ENCODE assay signal across 1 cellular context in the genomic region with DNA sequence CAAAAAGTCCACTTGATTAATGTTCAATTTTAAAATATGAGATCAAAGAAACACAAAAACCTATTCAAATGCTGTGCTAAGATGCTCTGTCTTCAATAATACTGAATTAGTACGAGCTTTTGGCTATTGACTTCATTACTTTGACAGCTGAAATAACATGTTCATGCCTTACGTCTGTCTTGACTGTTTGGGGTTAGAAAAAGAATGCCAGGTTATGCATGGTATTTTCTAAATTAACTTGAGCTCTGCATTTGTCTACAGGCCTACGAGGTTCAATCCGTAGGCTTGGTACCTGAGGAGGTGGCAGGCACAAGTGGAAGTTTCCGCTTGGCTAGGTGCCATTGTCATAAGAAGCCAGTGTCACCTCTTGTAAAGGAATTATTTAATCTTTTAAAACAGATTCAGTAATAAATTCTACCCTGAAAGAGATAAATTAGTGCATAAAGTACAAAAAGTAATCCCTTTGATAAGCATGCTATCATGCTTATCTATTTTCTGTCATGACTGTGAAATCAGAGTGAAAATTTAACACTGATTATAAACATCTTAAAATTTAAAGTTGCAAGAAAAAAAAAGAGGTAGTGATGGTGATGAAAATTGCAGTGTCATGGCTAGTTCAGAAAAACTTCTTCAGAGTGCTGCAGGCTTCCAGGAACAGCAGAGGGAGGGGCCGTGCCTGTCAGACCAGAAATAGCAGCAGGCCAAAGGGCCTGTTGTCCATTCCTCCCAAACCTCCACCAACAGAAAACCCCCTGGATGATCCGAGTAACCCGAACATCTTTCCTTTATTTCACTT.
TF ChIP-seq lines count a peak whose summit lies in the region.

No MANE protein-coding gene starts in this region.

TF ChIP-seq in K562, 482 proteins besides CTCF, POLR2A, EP300 and RAD21 (continued from another document and continues in another):
- TF ChIP-seq, protein P1, sequence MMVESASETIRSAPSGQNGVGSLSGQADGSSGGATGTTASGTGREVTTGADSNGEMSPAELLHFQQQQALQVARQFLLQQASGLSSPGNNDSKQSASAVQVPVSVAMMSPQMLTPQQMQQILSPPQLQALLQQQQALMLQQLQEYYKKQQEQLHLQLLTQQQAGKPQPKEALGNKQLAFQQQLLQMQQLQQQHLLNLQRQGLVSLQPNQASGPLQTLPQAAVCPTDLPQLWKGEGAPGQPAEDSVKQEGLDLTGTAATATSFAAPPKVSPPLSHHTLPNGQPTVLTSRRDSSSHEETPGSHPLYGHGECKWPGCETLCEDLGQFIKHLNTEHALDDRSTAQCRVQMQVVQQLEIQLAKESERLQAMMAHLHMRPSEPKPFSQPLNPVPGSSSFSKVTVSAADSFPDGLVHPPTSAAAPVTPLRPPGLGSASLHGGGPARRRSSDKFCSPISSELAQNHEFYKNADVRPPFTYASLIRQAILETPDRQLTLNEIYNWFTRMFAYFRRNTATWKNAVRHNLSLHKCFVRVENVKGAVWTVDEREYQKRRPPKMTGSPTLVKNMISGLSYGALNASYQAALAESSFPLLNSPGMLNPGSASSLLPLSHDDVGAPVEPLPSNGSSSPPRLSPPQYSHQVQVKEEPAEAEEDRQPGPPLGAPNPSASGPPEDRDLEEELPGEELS (CRISPR knock-in tag; IDR thresholded peaks at IDR 0.05; ENCODE audit: borderline replicate concordance), result no peak
- TF ChIP-seq FOSL1 (tag; conservative IDR thresholded peaks at IDR 0.05) (no peak), MXI1 (IDR thresholded peaks at IDR 0.05; ENCODE audit: low read depth, low read length) (no peak), MTA3 (IDR thresholded peaks at IDR 0.05; ENCODE audit: borderline replicate concordance) (no peak), HOXB6 (CRISPR knock-in tag; IDR thresholded peaks at IDR 0.05; ENCODE audit: borderline replicate concordance) (no peak), DPF2 (IDR thresholded peaks at IDR 0.05) (peak; percentile 70; the same call in 1 of the 2 replicates), NR1H2 (CRISPR knock-in tag; IDR thresholded peaks at IDR 0.05) (no peak), RB1 (IDR thresholded peaks at IDR 0.05; ENCODE audit: low read depth) (no peak), EP400 (IDR thresholded peaks at IDR 0.05) (peak; percentile 32; the same call in 1 of the 2 replicates), ARID1B (IDR thresholded peaks at IDR 0.05) (peak; percentile 64), ZNF316 (IDR thresholded peaks at IDR 0.05) (peak; percentile 97), KDM2B (CRISPR knock-in tag; IDR thresholded peaks at IDR 0.05) (no peak), TBP (optimal IDR thresholded peaks at IDR 0.05; ENCODE audit: low read depth, low read length) (no peak), CBFB (CRISPR knock-in tag; IDR thresholded peaks at IDR 0.05) (no peak), ZNF785 (CRISPR knock-in tag; IDR thresholded peaks at IDR 0.05) (no peak), KLF6 (CRISPR knock-in tag; IDR thresholded peaks at IDR 0.05; ENCODE audit: borderline replicate concordance) (no peak), ZFX (CRISPR knock-in tag; IDR thresholded peaks at IDR 0.05) (no peak), DIDO1 (tag; IDR thresholded peaks at IDR 0.05; ENCODE audit: low read depth) (no peak), MCM3 (IDR thresholded peaks at IDR 0.05) (no peak), ZNF766 (CRISPR knock-in tag; conservative IDR thresholded peaks at IDR 0.05) (peak; percentile 54; the same call in 1 of the 2 replicates), GTF2F1 (IDR thresholded peaks at IDR 0.05; ENCODE audit: low read depth, low read length) (no peak), FOXK1 (CRISPR knock-in tag; IDR thresholded peaks at IDR 0.05; ENCODE audit: borderline replicate concordance) (no peak), BACH1 (tag; IDR thresholded peaks at IDR 0.05) (peak; percentile 95), TRIM24 (IDR thresholded peaks at IDR 0.05) (no peak), ZNF589 (CRISPR knock-in tag; IDR thresholded peaks at IDR 0.05; ENCODE audit: low read depth) (0 out of 2 replicates have a peak, but pooled peaks have one; percentile 39), ZNF12 (CRISPR knock-in tag; IDR thresholded peaks at IDR 0.05) (no peak), RAD51 (IDR thresholded peaks at IDR 0.05; ENCODE audit: borderline replicate concordance, low read depth) (no peak), NFE2 (IDR thresholded peaks at IDR 0.05; ENCODE audit: low read depth) (peak; percentile 98), MECOM (CRISPR knock-in tag; IDR thresholded peaks at IDR 0.05) (no peak), HCFC1 (IDR thresholded peaks at IDR 0.05; ENCODE audit: low read depth, low read length) (no peak), MED1 (CRISPR knock-in tag; IDR thresholded peaks at IDR 0.05; ENCODE audit: borderline replicate concordance) (no peak), ZNF584 (CRISPR knock-in tag; IDR thresholded peaks at IDR 0.05; ENCODE audit: low read depth) (no peak), C11orf30 (IDR thresholded peaks at IDR 0.05; ENCODE audit: low read depth) (peak; percentile 94), ZBED1 (IDR thresholded peaks at IDR 0.05) (no peak), ZNF76 (CRISPR knock-in tag; IDR thresholded peaks at IDR 0.05; ENCODE audit: borderline replicate concordance) (no peak), FOXK2 (conservative IDR thresholded peaks at IDR 0.05 in 1 of 2, IDR thresholded peaks at IDR 0.05 in 1 of 2; ENCODE audit: low read depth in 2 of 2) (peak; percentile 30 to 42; a peak in 1 of 4 replicates), HNRNPH1 (optimal IDR thresholded peaks at IDR 0.05; ENCODE audit: low read depth, low read length) (no peak), LARP7 (IDR thresholded peaks at IDR 0.05) (no peak), BHLHE40 (IDR thresholded peaks at IDR 0.05; ENCODE audit: low read length) (no peak), SMAD1 (IDR thresholded peaks at IDR 0.05; ENCODE audit: low read depth, low read length, partially characterized antibody) (no peak), EWSR1 (IDR thresholded peaks at IDR 0.05; ENCODE audit: borderline replicate concordance, low read depth, partially characterized antibody) (no peak), ARID2 (IDR thresholded peaks at IDR 0.05) (no peak), NBN (IDR thresholded peaks at IDR 0.05; ENCODE audit: low read depth) (no peak), MCM2 (IDR thresholded peaks at IDR 0.05; ENCODE audit: low read depth) (no peak), ATF1 (CRISPR knock-in tag; IDR thresholded peaks at IDR 0.05) (no peak), ATF1 (tag; IDR thresholded peaks at IDR 0.05) (peak; percentile 43; the same call in 1 of the 2 replicates), ERF (CRISPR knock-in tag; IDR thresholded peaks at IDR 0.05) (no peak), SMARCC2 (IDR thresholded peaks at IDR 0.05; ENCODE audit: low read depth) (no peak), CREM (IDR thresholded peaks at IDR 0.05; ENCODE audit: low read depth) (no peak)
- TF ChIP-seq, protein P2, sequence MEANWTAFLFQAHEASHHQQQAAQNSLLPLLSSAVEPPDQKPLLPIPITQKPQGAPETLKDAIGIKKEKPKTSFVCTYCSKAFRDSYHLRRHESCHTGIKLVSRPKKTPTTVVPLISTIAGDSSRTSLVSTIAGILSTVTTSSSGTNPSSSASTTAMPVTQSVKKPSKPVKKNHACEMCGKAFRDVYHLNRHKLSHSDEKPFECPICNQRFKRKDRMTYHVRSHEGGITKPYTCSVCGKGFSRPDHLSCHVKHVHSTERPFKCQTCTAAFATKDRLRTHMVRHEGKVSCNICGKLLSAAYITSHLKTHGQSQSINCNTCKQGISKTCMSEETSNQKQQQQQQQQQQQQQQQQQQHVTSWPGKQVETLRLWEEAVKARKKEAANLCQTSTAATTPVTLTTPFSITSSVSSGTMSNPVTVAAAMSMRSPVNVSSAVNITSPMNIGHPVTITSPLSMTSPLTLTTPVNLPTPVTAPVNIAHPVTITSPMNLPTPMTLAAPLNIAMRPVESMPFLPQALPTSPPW (CRISPR knock-in tag; IDR thresholded peaks at IDR 0.05), result peak; percentile 84
- TF ChIP-seq, protein P3, sequence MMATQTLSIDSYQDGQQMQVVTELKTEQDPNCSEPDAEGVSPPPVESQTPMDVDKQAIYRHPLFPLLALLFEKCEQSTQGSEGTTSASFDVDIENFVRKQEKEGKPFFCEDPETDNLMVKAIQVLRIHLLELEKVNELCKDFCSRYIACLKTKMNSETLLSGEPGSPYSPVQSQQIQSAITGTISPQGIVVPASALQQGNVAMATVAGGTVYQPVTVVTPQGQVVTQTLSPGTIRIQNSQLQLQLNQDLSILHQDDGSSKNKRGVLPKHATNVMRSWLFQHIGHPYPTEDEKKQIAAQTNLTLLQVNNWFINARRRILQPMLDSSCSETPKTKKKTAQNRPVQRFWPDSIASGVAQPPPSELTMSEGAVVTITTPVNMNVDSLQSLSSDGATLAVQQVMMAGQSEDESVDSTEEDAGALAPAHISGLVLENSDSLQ (IDR thresholded peaks at IDR 0.05), result peak; percentile 70
- TF ChIP-seq, protein P4, sequence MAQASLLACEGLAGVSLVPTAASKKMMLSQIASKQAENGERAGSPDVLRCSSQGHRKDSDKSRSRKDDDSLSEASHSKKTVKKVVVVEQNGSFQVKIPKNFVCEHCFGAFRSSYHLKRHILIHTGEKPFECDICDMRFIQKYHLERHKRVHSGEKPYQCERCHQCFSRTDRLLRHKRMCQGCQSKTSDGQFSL (CRISPR knock-in tag; IDR thresholded peaks at IDR 0.05), result no peak
- TF ChIP-seq, protein P4 (tag; IDR thresholded peaks at IDR 0.05), result no peak
- TF ChIP-seq, protein P5, sequence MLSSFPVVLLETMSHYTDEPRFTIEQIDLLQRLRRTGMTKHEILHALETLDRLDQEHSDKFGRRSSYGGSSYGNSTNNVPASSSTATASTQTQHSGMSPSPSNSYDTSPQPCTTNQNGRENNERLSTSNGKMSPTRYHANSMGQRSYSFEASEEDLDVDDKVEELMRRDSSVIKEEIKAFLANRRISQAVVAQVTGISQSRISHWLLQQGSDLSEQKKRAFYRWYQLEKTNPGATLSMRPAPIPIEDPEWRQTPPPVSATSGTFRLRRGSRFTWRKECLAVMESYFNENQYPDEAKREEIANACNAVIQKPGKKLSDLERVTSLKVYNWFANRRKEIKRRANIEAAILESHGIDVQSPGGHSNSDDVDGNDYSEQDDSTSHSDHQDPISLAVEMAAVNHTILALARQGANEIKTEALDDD (IDR thresholded peaks at IDR 0.05), result no peak
- TF ChIP-seq, protein P6, sequence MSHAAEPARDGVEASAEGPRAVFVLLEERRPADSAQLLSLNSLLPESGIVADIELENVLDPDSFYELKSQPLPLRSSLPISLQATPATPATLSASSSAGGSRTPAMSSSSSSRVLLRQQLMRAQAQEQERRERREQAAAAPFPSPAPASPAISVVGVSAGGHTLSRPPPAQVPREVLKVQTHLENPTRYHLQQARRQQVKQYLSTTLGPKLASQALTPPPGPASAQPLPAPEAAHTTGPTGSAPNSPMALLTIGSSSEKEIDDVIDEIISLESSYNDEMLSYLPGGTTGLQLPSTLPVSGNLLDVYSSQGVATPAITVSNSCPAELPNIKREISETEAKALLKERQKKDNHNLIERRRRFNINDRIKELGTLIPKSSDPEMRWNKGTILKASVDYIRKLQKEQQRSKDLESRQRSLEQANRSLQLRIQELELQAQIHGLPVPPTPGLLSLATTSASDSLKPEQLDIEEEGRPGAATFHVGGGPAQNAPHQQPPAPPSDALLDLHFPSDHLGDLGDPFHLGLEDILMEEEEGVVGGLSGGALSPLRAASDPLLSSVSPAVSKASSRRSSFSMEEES (CRISPR knock-in tag; IDR thresholded peaks at IDR 0.05), result no peak
- TF ChIP-seq, protein P7, sequence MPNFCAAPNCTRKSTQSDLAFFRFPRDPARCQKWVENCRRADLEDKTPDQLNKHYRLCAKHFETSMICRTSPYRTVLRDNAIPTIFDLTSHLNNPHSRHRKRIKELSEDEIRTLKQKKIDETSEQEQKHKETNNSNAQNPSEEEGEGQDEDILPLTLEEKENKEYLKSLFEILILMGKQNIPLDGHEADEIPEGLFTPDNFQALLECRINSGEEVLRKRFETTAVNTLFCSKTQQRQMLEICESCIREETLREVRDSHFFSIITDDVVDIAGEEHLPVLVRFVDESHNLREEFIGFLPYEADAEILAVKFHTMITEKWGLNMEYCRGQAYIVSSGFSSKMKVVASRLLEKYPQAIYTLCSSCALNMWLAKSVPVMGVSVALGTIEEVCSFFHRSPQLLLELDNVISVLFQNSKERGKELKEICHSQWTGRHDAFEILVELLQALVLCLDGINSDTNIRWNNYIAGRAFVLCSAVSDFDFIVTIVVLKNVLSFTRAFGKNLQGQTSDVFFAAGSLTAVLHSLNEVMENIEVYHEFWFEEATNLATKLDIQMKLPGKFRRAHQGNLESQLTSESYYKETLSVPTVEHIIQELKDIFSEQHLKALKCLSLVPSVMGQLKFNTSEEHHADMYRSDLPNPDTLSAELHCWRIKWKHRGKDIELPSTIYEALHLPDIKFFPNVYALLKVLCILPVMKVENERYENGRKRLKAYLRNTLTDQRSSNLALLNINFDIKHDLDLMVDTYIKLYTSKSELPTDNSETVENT (CRISPR knock-in tag; IDR thresholded peaks at IDR 0.05), result no peak
- TF ChIP-seq, protein P8, sequence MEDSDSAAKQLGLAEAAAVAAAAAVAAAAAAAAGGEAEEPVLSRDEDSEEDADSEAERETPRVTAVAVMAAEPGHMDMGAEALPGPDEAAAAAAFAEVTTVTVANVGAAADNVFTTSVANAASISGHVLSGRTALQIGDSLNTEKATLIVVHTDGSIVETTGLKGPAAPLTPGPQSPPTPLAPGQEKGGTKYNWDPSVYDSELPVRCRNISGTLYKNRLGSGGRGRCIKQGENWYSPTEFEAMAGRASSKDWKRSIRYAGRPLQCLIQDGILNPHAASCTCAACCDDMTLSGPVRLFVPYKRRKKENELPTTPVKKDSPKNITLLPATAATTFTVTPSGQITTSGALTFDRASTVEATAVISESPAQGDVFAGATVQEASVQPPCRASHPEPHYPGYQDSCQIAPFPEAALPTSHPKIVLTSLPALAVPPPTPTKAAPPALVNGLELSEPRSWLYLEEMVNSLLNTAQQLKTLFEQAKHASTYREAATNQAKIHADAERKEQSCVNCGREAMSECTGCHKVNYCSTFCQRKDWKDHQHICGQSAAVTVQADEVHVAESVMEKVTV (CRISPR knock-in tag; IDR thresholded peaks at IDR 0.05), result no peak
- TF ChIP-seq, protein P9, sequence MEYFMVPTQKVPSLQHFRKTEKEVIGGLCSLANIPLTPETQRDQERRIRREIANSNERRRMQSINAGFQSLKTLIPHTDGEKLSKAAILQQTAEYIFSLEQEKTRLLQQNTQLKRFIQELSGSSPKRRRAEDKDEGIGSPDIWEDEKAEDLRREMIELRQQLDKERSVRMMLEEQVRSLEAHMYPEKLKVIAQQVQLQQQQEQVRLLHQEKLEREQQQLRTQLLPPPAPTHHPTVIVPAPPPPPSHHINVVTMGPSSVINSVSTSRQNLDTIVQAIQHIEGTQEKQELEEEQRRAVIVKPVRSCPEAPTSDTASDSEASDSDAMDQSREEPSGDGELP (CRISPR knock-in tag; IDR thresholded peaks at IDR 0.05; ENCODE audit: borderline replicate concordance), result no peak
- TF ChIP-seq, protein P10, sequence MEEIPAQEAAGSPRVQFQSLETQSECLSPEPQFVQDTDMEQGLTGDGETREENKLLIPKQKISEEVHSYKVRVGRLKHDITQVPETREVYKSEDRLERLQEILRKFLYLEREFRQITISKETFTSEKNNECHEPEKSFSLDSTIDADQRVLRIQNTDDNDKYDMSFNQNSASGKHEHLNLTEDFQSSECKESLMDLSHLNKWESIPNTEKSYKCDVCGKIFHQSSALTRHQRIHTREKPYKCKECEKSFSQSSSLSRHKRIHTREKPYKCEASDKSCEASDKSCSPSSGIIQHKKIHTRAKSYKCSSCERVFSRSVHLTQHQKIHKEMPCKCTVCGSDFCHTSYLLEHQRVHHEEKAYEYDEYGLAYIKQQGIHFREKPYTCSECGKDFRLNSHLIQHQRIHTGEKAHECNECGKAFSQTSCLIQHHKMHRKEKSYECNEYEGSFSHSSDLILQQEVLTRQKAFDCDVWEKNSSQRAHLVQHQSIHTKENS (CRISPR knock-in tag; IDR thresholded peaks at IDR 0.05), result no peak
